In genomic region chr2:120736955-120737801, GRCh38 we compare ENCODE assay signal across 8 cellular contexts.
DNase-seq lines count a peak whose midpoint lies in the region; TF ChIP-seq lines count a peak whose summit lies in the region.

No MANE protein-coding gene starts in this region.

- H3K27me3 ChIP-seq in neuron (ENCODE audit: insufficient read depth, low read length) = no peaks in the 10 kb centered on the region

- H3K4me3 ChIP-seq in fibroblast of pulmonary artery (replicated peaks; ENCODE audit: low read depth, low read length) (peak overlapping the region; percentile 77), neuron (ENCODE audit: low read length) (peak overlapping the region; percentile 96)

- H3K9me3 ChIP-seq in neuron (ENCODE audit: low read length) = no peaks in the 10 kb centered on the region

- DNase-seq in NCI-H524 (lab: John Stamatoyannopoulos, UW) (peak; percentile 79 to 84), NCI-H524 treated with DMSO at 0.1 percent for 48 hours (lab: John Stamatoyannopoulos, UW) (no peak), RPMI8226 (peak; percentile 43), fibroblast of pulmonary artery (ENCODE audit: low read depth) (peak; percentile 90), cortex of kidney (lab: John Stamatoyannopoulos, UW) (no peak), SIG-M5 (lab: John Stamatoyannopoulos, UW) (no peak), SKM-1 (lab: John Stamatoyannopoulos, UW; ENCODE audit: unreplicated experiment) (no peak)

- peaks cover 11% of the 10 kb centered on the region for H3K36me3 ChIP-seq in neuron (ENCODE audit: insufficient read depth, low read length)

- no peak for TF ChIP-seq CTCF in fibroblast of pulmonary artery (IDR thresholded peaks at IDR 0.05; ENCODE audit: low read length, missing control alignments)

- H2AFZ ChIP-seq in neuron (ENCODE audit: low read depth, low read length) = no peak overlapping the region

- H3K4me1 ChIP-seq in neuron (ENCODE audit: insufficient read depth, low read length) = peaks cover 43% of the 10 kb centered on the region

Comparison
In these comparisons a context has a peak if more than half of its experiments do, and no peak if none do; other contexts are left out.
1. DNase-seq: peak in NCI-H524 (2 of 2), RPMI8226 (single experiment) and fibroblast of pulmonary artery (single experiment); none in NCI-H524 treated with DMSO at 0.1 percent for 48 hours (single experiment), cortex of kidney (single experiment), SIG-M5 (single experiment) and SKM-1 (single experiment).